In genomic region chr22:28605362-28605761, GRCh38 we compare ENCODE assay signal across 25 cellular contexts.
"Had no signal": no experiment of that assay in that cellular context is flagged by ENCODE, and none has a peak within 500 bp of the region (broad histone marks: within the 10 kb centered on the region; RNA-seq: fewer than 3 reads in every experiment).

No MANE protein-coding gene starts in this region.

- H3K4me3 Mint-ChIP-seq: activated CD8-positive, alpha-beta T cell treated with anti-CD3 and anti-CD28 coated beads for 36 hours; activated naive CD4-positive, alpha-beta T cell treated with anti-CD3 and anti-CD28 coated beads, Interleukin-2, amount 10 ng/mL, durations not matched to agents 7 days and 5 days; activated naive CD8-positive, alpha-beta T cell treated with anti-CD3 and anti-CD28 coated beads for 36 hours; activated T-cell treated with anti-CD3 and anti-CD28 coated beads, Interleukin-2, amount 50 U/mL, for 72 hours; T-cell had no signal

- H3K9me3 Mint-ChIP-seq: activated CD8-positive, alpha-beta T cell treated with anti-CD3 and anti-CD28 coated beads for 36 hours; activated naive CD4-positive, alpha-beta T cell treated with anti-CD3 and anti-CD28 coated beads, Interleukin-2, amount 10 ng/mL, durations not matched to agents 7 days and 5 days; activated naive CD8-positive, alpha-beta T cell treated with anti-CD3 and anti-CD28 coated beads for 36 hours; activated T-cell treated with anti-CD3 and anti-CD28 coated beads, Interleukin-2, amount 50 U/mL, for 72 hours; activated T-helper 2 cell treated with anti-CD3 and anti-CD28 coated beads, Interferon-gamma antibody, Interleukin-2, Interleukin-4, amounts not matched to agents 10 μg/mL and 5 μg/mL and 100 μg/mL, durations not matched to agents 14 hours and 24 hours and 36 hours; T-cell had no signal

- H3K27ac Mint-ChIP-seq: activated CD8-positive, alpha-beta T cell treated with anti-CD3 and anti-CD28 coated beads for 36 hours; activated naive CD4-positive, alpha-beta T cell treated with anti-CD3 and anti-CD28 coated beads, Interleukin-2, amount 10 ng/mL, durations not matched to agents 7 days and 5 days; activated naive CD8-positive, alpha-beta T cell treated with anti-CD3 and anti-CD28 coated beads for 36 hours; activated T-cell treated with anti-CD3 and anti-CD28 coated beads, Interleukin-2, amount 50 U/mL, for 72 hours; activated T-helper 2 cell treated with anti-CD3 and anti-CD28 coated beads, Interferon-gamma antibody, Interleukin-2, Interleukin-4, amounts not matched to agents 10 μg/mL and 5 μg/mL and 100 μg/mL, durations not matched to agents 14 hours and 24 hours and 36 hours; T-cell had no signal

- H3K36me3 Mint-ChIP-seq: activated naive CD4-positive, alpha-beta T cell treated with anti-CD3 and anti-CD28 coated beads, Interleukin-2, amount 10 ng/mL, durations not matched to agents 7 days and 5 days; activated naive CD8-positive, alpha-beta T cell treated with anti-CD3 and anti-CD28 coated beads for 36 hours; T-cell had no signal

- DNase-seq: activated CD4-positive, alpha-beta T cell treated with anti-CD3 and anti-CD28 coated beads for 4 hours; activated CD8-positive, alpha-beta memory T cell treated with anti-CD3 and anti-CD28 coated beads, Interleukin-2, amount 50 U/mL, for 4 hours; activated CD8-positive, alpha-beta T cell treated with anti-CD3 and anti-CD28 coated beads for 36 hours; activated gamma-delta T cell treated with Interleukin-2 at 50 U/mL for 16 hours; activated naive CD4-positive, alpha-beta T cell treated with anti-CD3 and anti-CD28 coated beads, Interleukin-2, amount 10 ng/mL, durations not matched to agents 7 days and 5 days; activated naive CD8-positive, alpha-beta T cell treated with anti-CD3 and anti-CD28 coated beads for 36 hours; activated T-cell treated with anti-CD3 and anti-CD28 coated beads, Interleukin-2, amount 50 U/mL, for 72 hours; brain microvascular endothelial cell; MG63; MV-4-11; NCI-H1092 treated with DMSO at 0.1 percent for 48 hours; NCI-H1417 treated with DMSO at 0.1 percent for 48 hours; NCI-H1694; NCI-H2029 treated with DMSO at 0.1 percent for 48 hours; NCI-H510A treated with DMSO at 0.1 percent for 48 hours; NCI-H69; NK-92 treated with Interleukin-12 subunit alpha and Interleukin-12 subunit beta, amount 100 ng/mL, for 24 hours; OCI-M1; Peyer's patch; SHP77; T-cell; WERI-Rb-1 had no signal

- H3K36me3 ChIP-seq: brain microvascular endothelial cell, cardiac muscle cell, MG63, Peyer's patch, SJSA1, WERI-Rb-1 had no signal

- H3K27me3 ChIP-seq: brain microvascular endothelial cell, cardiac muscle cell, MG63, Peyer's patch, SJSA1 had no signal

- H3K4me1 ChIP-seq: Peyer's patch had no signal

- H3K4me1 Mint-ChIP-seq: activated naive CD4-positive, alpha-beta T cell treated with anti-CD3 and anti-CD28 coated beads, Interleukin-2, amount 10 ng/mL, durations not matched to agents 7 days and 5 days; activated naive CD8-positive, alpha-beta T cell treated with anti-CD3 and anti-CD28 coated beads for 36 hours; T-cell had no signal

- H3K9me3 ChIP-seq: MG63, Peyer's patch, SJSA1 had no signal

- H3K27ac ChIP-seq: brain microvascular endothelial cell, cardiac muscle cell, Peyer's patch, SJSA1, WERI-Rb-1 had no signal

- H3K4me3 ChIP-seq: cardiac muscle cell, MG63, Peyer's patch, SJSA1 had no signal
